ENCODE assay signal across 10 cellular contexts in genomic region chr1:171640225-171640624, GRCh38. TPM values are rescaled to one million over a fixed set of nuclear protein-coding genes. Genes with fewer than 3 reads are reported as not detected.
"Had no signal": no experiment of that assay in that cellular context is flagged by ENCODE, and none has a peak within 500 bp of the region (broad histone marks: within the 10 kb centered on the region; RNA-seq: fewer than 3 reads in every experiment).

No MANE protein-coding gene starts in this region.

- H3K9me3 Mint-ChIP-seq: IgD-negative memory B cell had no signal

- ATAC-seq: HepG2, K562 had no signal

- H3K4me3 ChIP-seq: K562 had no signal

- DNase-seq: IMR-90, KBM-7, KG1 had no signal

- FAIRE-seq: HepG2, HTR-8/SVneo, K562 had no signal

- H3K27ac ChIP-seq: HL-60 had no signal

- H3K36me3 Mint-ChIP-seq: IgD-negative memory B cell had no signal

- H3K4me3 Mint-ChIP-seq: IgD-negative memory B cell had no signal

RNA-seq across cellular contexts. Expression of gene MYOC, which starts 12.3 kb away (rescaled TPM):
- total RNA-seq: HepG2, HT-29, HT1080, IMR-90, K562 had no signal
- polyA plus RNA-seq: HepG2, IgD-negative memory B cell, IMR-90, K562 had no signal

RNA-seq across cellular contexts. Expression of gene MYOCOS, which starts 18.2 kb away (rescaled TPM):
- total RNA-seq: HepG2, HT-29, HT1080, IMR-90 had no signal
- polyA plus RNA-seq: HepG2, IMR-90, K562 had no signal
